16 cellular contexts compared by ENCODE assay signal in the genomic region with DNA sequence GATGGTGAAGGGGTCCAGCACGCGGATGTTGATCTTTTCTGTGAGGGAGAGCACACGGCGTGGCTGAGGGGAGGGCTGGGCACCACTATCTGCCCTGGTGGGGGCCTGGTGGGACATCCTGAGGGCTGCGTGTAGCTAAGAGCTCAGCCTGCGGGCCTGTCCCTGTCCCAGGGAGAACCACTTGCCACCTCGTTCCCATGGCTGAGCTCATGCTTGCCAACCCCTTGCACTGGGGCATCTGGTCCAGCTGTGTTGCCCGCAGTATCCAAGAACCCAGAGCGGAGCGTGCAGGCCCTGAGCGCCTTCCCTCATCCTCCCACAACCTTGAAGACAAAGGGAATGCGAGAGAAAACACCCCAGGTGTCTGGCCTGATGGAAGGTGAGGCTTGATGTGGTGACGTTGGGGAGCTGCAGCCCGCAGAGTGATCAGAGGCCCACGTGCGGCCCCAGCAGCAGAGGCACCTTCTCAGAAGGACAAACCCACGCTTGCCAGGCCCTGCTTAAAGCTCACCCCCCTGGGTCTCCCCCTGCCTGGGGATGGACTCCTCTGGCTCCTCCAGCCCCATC.
"Had no signal": no experiment of that assay in that cellular context is flagged by ENCODE, and none has a peak within 500 bp of the region (broad histone marks: within the 10 kb centered on the region; RNA-seq: fewer than 3 reads in every experiment).

No MANE protein-coding gene starts in this region.

- H3K9me3 Mint-ChIP-seq: activated CD4-positive, alpha-beta memory T cell treated with anti-CD3 and anti-CD28 coated beads for 36 hours; activated T-helper 1 cell treated with anti-CD3 and anti-CD28 coated beads, Interleukin-12 subunit alpha, Interleukin-12 subunit beta, Interleukin-2, Interleukin-4 antibody, amounts not matched to agents 30 ng/mL and 10 ng/mL and 1 ng/mL, durations not matched to agents 14 hours and 24 hours and 36 hours; nephron; T-helper 2 cell treated with Interferon-gamma antibody and Interleukin-4, amounts not matched to agents 5 μg/mL and 100 μg/mL, for 36 hours had no signal

- H3K36me3 ChIP-seq: ovary had no signal

- H3K4me3 Mint-ChIP-seq: activated CD4-positive, alpha-beta memory T cell treated with anti-CD3 and anti-CD28 coated beads for 36 hours; activated T-helper 1 cell treated with anti-CD3 and anti-CD28 coated beads, Interleukin-12 subunit alpha, Interleukin-12 subunit beta, Interleukin-2, Interleukin-4 antibody, amounts not matched to agents 30 ng/mL and 10 ng/mL and 1 ng/mL, durations not matched to agents 14 hours and 24 hours and 36 hours; nephron; T-helper 2 cell treated with Interferon-gamma antibody and Interleukin-4, amounts not matched to agents 5 μg/mL and 100 μg/mL, for 36 hours had no signal

- H3K4me1 Mint-ChIP-seq: nephron had no signal

- DNase-seq: activated CD4-positive, alpha-beta memory T cell treated with anti-CD3 and anti-CD28 coated beads for 36 hours; activated CD8-positive, alpha-beta memory T cell treated with anti-CD3 and anti-CD28 coated beads, Interleukin-2, amount 50 U/mL, for 4 hours; activated naive CD4-positive, alpha-beta T cell; aorta; heart right ventricle; mesendoderm; ovary had no signal

- H3K4me1 ChIP-seq: breast epithelium, heart right ventricle had no signal

- H3K4me3 ChIP-seq: breast epithelium, heart right ventricle, ovary, skin epidermis had no signal

- H3K27me3 ChIP-seq: breast epithelium, heart right ventricle, ovary had no signal

- H3K27ac Mint-ChIP-seq: activated CD4-positive, alpha-beta memory T cell treated with anti-CD3 and anti-CD28 coated beads for 36 hours; activated T-helper 1 cell treated with anti-CD3 and anti-CD28 coated beads, Interleukin-12 subunit alpha, Interleukin-12 subunit beta, Interleukin-2, Interleukin-4 antibody, amounts not matched to agents 30 ng/mL and 10 ng/mL and 1 ng/mL, durations not matched to agents 14 hours and 24 hours and 36 hours; nephron; T-helper 2 cell treated with Interferon-gamma antibody and Interleukin-4, amounts not matched to agents 5 μg/mL and 100 μg/mL, for 36 hours had no signal

- H3K27me3 Mint-ChIP-seq: activated CD4-positive, alpha-beta memory T cell treated with anti-CD3 and anti-CD28 coated beads for 36 hours had no signal

- H3K9me3 ChIP-seq: breast epithelium, heart right ventricle, ovary had no signal

- H3K27ac ChIP-seq: breast epithelium, heart right ventricle, ovary, skin epidermis had no signal

- FAIRE-seq: colon, frontal cortex had no signal

- ATAC-seq: activated CD4-positive, CD25-positive, alpha-beta regulatory T cell treated with anti-CD3 and anti-CD28 coated beads, Interleukin-2, amount 50 U/mL, for 24 hours; heart right ventricle; left lobe of liver had no signal
